In the genomic region with DNA sequence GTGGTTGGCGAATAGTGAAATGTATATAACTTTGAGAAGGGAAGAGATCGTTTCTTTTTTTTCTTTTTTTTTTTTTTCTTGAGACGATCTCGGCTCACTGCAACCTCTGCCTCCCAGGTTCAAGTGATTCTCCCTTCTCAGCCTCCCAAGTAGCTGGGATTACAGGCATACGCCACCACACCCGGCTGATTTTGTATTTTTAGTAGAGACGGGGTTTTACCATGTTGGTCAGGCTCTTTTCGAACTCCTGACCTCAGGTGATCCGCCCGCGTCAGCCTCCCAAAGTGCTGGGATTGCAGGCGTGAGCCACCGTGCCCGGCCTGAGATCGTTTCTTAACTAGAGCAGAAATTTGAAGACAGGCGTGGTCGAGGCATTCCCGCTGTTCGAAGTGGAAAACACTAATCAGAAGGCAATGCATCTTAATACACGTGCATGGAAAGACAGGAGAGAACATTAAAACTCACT, we compare ENCODE assay signal across 1 cellular context.
TF ChIP-seq lines count a peak whose summit lies in the region.

No MANE protein-coding gene starts in this region.

TF ChIP-seq in H1, 55 proteins besides CTCF, POLR2A, EP300 and RAD21:
- TF ChIP-seq HDAC2 (IDR thresholded peaks at IDR 0.05; ENCODE audit: borderline replicate concordance in 1 of 2, low read depth in 2 of 2, low read length in 2 of 2), result 0 out of 4 replicates have a peak, but pooled peaks of 1 of the 2 experiments have one; percentile 1
